Comparison of ENCODE assay signal across 7 cellular contexts in genomic region chr4:825063-825968, GRCh38. TPM values are rescaled to one million over a fixed set of nuclear protein-coding genes. Genes with fewer than 3 reads are reported as not detected.
A peak's percentile ranks its signal among the peaks of the same experiment; 100 is the strongest.
DNase-seq lines count a peak whose midpoint lies in the region; ATAC-seq and TF ChIP-seq lines count a peak whose summit lies in the region.

No MANE protein-coding gene starts in this region.

- H3K4me1 ChIP-seq in Panc1 (ENCODE audit: control insufficient read depth, insufficient read depth, low read length) (peaks cover 8% of the 10 kb centered on the region; the same call in 1 of the 2 replicates), neural progenitor cell (peaks cover 7% of the 10 kb centered on the region)

- TF ChIP-seq CTCF in Panc1 (IDR thresholded peaks at IDR 0.05): no peak
- TF ChIP-seq CTCF in epithelial cell of esophagus (IDR thresholded peaks at IDR 0.05; ENCODE audit: insufficient read depth, low read depth, low read length, missing control alignments): no peak
- TF ChIP-seq CTCF in neural progenitor cell (IDR thresholded peaks at IDR 0.05): no peak

- no peaks in the 10 kb centered on the region for H3K27me3 ChIP-seq in Panc1 (ENCODE audit: control insufficient read depth, insufficient read depth, low read length)
- peaks cover 98% of the 10 kb centered on the region for H3K27me3 ChIP-seq in neural progenitor cell

- peak overlapping the region; percentile 57 for H3K4me2 ChIP-seq in neural progenitor cell

- peaks cover 56% of the 10 kb centered on the region for H4K20me1 ChIP-seq in neural progenitor cell (ENCODE audit: low read depth)

- peaks cover 3% of the 10 kb centered on the region for H3F3A ChIP-seq in neural progenitor cell (ENCODE audit: low read depth)

- H3K36me3 ChIP-seq in Panc1 (ENCODE audit: control insufficient read depth, insufficient read depth, low read length): no peaks in the 10 kb centered on the region
- H3K36me3 ChIP-seq in neural progenitor cell: no peaks in the 10 kb centered on the region

- no peaks in the 10 kb centered on the region for H3K9me3 Mint-ChIP-seq in neural progenitor cell

- intact Hi-C loops in Panc1 (cut with micrococcal nuclease; ENCODE audit: unreplicated experiment): no loop called here

- H3K4me3 Mint-ChIP-seq in neural progenitor cell: peak overlapping the region; percentile 33

- H3K4me3 ChIP-seq in Panc1 (ENCODE audit: low read depth in 2 of 2, low read length in 2 of 2) (peak overlapping the region; percentile 30 to 33), epithelial cell of esophagus (ENCODE audit: low read length) (peak overlapping the region; percentile 10), neural progenitor cell (peak overlapping the region; percentile 21)

- H3K27me3 Mint-ChIP-seq in neural progenitor cell (ENCODE audit: insufficient read depth, low read depth): peaks cover 48% of the 10 kb centered on the region

- no peak overlapping the region for H3K27ac Mint-ChIP-seq in neural progenitor cell

- DNase-seq in GM03348 (ENCODE audit: low spot score): peak; percentile 81
- no peak for DNase-seq in Panc1 (ENCODE audit: low read depth, low spot score)
- DNase-seq in epithelial cell of esophagus (ENCODE audit: low read depth): no peak
- DNase-seq in neural progenitor cell (ENCODE audit: low spot score): peak; percentile 79
- no peak for DNase-seq in HT-29 (ENCODE audit: low spot score)
- no peak for DNase-seq in NCI-H187 (lab: John Stamatoyannopoulos, UW)

- H3K9me3 ChIP-seq in Panc1 (ENCODE audit: control insufficient read depth, insufficient read depth, low read depth, low read length) (no peaks in the 10 kb centered on the region), neural progenitor cell (ENCODE audit: low read depth) (no peaks in the 10 kb centered on the region)

- no peaks in the 10 kb centered on the region for H3K4me1 Mint-ChIP-seq in neural progenitor cell

- no peak overlapping the region for H3K27ac ChIP-seq in Panc1 (ENCODE audit: low read length)
- no peak overlapping the region for H3K27ac ChIP-seq in neural progenitor cell

- ATAC-seq in Panc1: 0 out of 2 replicates have a peak, but pooled peaks have one; percentile 9
- ATAC-seq in HG02885 (IDR thresholded peaks at IDR 0.05; ENCODE audit: poor library complexity, unreplicated experiment): no peak

- CTCF ChIA-PET in Panc1 (lab: Charles Lee): no interaction called here

- H3K9ac ChIP-seq in neural progenitor cell: no peak overlapping the region

- no peaks in the 10 kb centered on the region for H3K36me3 Mint-ChIP-seq in neural progenitor cell

- in situ Hi-C loops in Panc1 (cut with HindIII; ENCODE audit: low pct_unique_long_range_greater_than_20kb, low sequenced_read_pairs): no loop called here

- H3K79me2 ChIP-seq in neural progenitor cell (ENCODE audit: low read depth): no peaks in the 10 kb centered on the region

- BruUV-seq in Panc1 (replicated peaks; lab: Mats Ljungman, UMichigan): no TSS peak

- POLR2A ChIA-PET in Panc1 (lab: Charles Lee): no interaction called here

- H2AFZ ChIP-seq in neural progenitor cell (replicated peaks): no peak overlapping the region

RNA-seq across cellular contexts. Expression of gene CPLX1, which starts 0.6 kb away (rescaled TPM):
- 6.7 TPM for total RNA-seq in Panc1 (2021; ENCODE audit: unreplicated experiment)
- polyA plus RNA-seq in Panc1 (2012; ENCODE audit: insufficient read length): 15.0 TPM
- total RNA-seq in neural progenitor cell (ENCODE audit: low replicate concordance): not detected in 2 replicates
- total RNA-seq in HT-29 (2014; rRNA removed; shearing (Covaris generic)): 0.28 and 0.73 TPM in 2 replicates

Comparison
In these comparisons a context has a peak if more than half of its experiments do, and no peak if none do; other contexts are left out.
1. DNase-seq: peak in GM03348 (single experiment) and neural progenitor cell (single experiment); none in Panc1 (single experiment), epithelial cell of esophagus (single experiment), HT-29 (single experiment) and NCI-H187 (0 of 2).
2. Peak in every context shown above with its lines, with median percentiles within 50 percentile points of each other: H3K4me3 ChIP-seq.